Comparison of ENCODE assay signal across 8 cellular contexts in genomic region chr5:170297589-170298462, GRCh38. TPM values are rescaled to one million over a fixed set of nuclear protein-coding genes. Genes with fewer than 3 reads are reported as not detected.
DNase-seq lines count a peak whose midpoint lies in the region; ATAC-seq and TF ChIP-seq lines count a peak whose summit lies in the region.

TSS of gene LCP2 (minus strand) at chr5:170297777. CDS start at chr5:170297611, 166 bp downstream.

- intact Hi-C loops in body of pancreas (cut with DNase I), result no loop called here

- H3K36me3 ChIP-seq in Peyer's patch (no peaks in the 10 kb centered on the region), body of pancreas (replicated peaks in 1 of 2; ENCODE audit: insufficient read depth in 1 of 2, low read depth in 2 of 2) (no peaks in the 10 kb centered on the region), neutrophil (peaks cover 25% of the 10 kb centered on the region)

- H3K27me3 ChIP-seq in Peyer's patch (no peaks in the 10 kb centered on the region), body of pancreas (no peaks in the 10 kb centered on the region), neutrophil (no peaks in the 10 kb centered on the region)

- no peaks in the 10 kb centered on the region for H3K9me3 ChIP-seq in Peyer's patch
- no peaks in the 10 kb centered on the region for H3K9me3 ChIP-seq in body of pancreas
- no peaks in the 10 kb centered on the region for H3K9me3 ChIP-seq in neutrophil

- WGBS in body of pancreas, 2 donors, result 58 to 74% methylated on average over 10 of the region's 10 CpGs

- H3K4me3 ChIP-seq in Peyer's patch (peak within 1 kb of the TSS; percentile 57 to 66 (median 58)), body of pancreas (peak within 1 kb of the TSS in 1 of 2 donors; percentile 0), neutrophil (ENCODE audit: low read depth in 1 of 2, low read length in 1 of 2) (peak within 1 kb of the TSS; percentile 82 to 96)

- ATAC-seq in GM18867 (IDR thresholded peaks at IDR 0.05; ENCODE audit: unreplicated experiment) (peak; percentile 44), HG02623 (IDR thresholded peaks at IDR 0.05; ENCODE audit: unreplicated experiment) (peak; percentile 44), body of pancreas (no peak), GM18520 (IDR thresholded peaks at IDR 0.05; ENCODE audit: unreplicated experiment) (no peak)

- TF ChIP-seq POLR2A in Peyer's patch (IDR thresholded peaks at IDR 0.05), result no peak
- peak in 2 of 3 donors; percentile 31 to 44 for TF ChIP-seq POLR2A in body of pancreas (IDR thresholded peaks at IDR 0.05)

- peaks cover 0 to 15% (median 9%) of the 10 kb centered on the region in 4 donors for H3K4me1 ChIP-seq in Peyer's patch
- H3K4me1 ChIP-seq in body of pancreas, result peaks cover 4% of the 10 kb centered on the region
- H3K4me1 ChIP-seq in neutrophil (ENCODE audit: control insufficient read depth in 1 of 2, insufficient read depth in 1 of 2, low read depth in 1 of 2, low read length in 1 of 2), result peaks cover 80 to 84% of the 10 kb centered on the region in 2 experiments

- no peak for TF ChIP-seq CTCF in Peyer's patch (IDR thresholded peaks at IDR 0.05)
- no peak for TF ChIP-seq CTCF in body of pancreas (IDR thresholded peaks at IDR 0.05)
- peak; percentile 10 for TF ChIP-seq CTCF in neutrophil (IDR thresholded peaks at IDR 0.05)

- DNase-seq in Peyer's patch, result peak in 2 of 3 donors; percentile 64 to 68
- no peak for DNase-seq in body of pancreas
- no peak for DNase-seq in dedifferentiated amniotic fluid mesenchymal stem cell (ENCODE audit: extremely low spot score)
- DNase-seq in NCI-H2171 (lab: John Stamatoyannopoulos, UW), result no peak

- H3K27ac ChIP-seq in Peyer's patch (peak within 1 kb of the TSS; percentile 86 to 90 (median 88)), body of pancreas (peak within 1 kb of the TSS in 2 of 4 donors; percentile 57 to 62), neutrophil (peak within 1 kb of the TSS; percentile 97)

RNA-seq across cellular contexts. Expression of gene LCP2, which starts in this region (rescaled TPM):
- total RNA-seq in Peyer's patch (100 to 1,000 TPM in 1 of 4 donors, 10 to 100 TPM in 3; 27.1 to 139 (median 33.9) TPM), body of pancreas (1 to 10 TPM; 1.6 to 2.6 TPM)

Comparison
In these comparisons a context has a peak if more than half of its experiments do, and no peak if none do; other contexts are left out.
1. RNA of gene LCP2 (total RNA-seq): 27.1 to 139 TPM in Peyer's patch; 1.6 to 2.6 TPM in body of pancreas; every median in the first group is over 4 times any median in the second.
2. ATAC-seq: peak in GM18867 (single experiment) and HG02623 (single experiment); none in body of pancreas (single experiment) and GM18520 (single experiment).
3. DNase-seq: peak in Peyer's patch (2 of 3); none in body of pancreas (0 of 4), dedifferentiated amniotic fluid mesenchymal stem cell (single experiment) and NCI-H2171 (single experiment).
4. POLR2A ChIP-seq: peak in body of pancreas (2 of 3); none in Peyer's patch (0 of 2).